Comparison of ENCODE assay signal across 10 cellular contexts in genomic region chr20:63536241-63536977, GRCh38. TPM values are rescaled to one million over a fixed set of nuclear protein-coding genes. Genes with fewer than 3 reads are reported as not detected.
DNase-seq lines count a peak whose midpoint lies in the region; ATAC-seq and TF ChIP-seq lines count a peak whose summit lies in the region.
"Had no signal": no experiment of that assay in that cellular context is flagged by ENCODE, and none has a peak within 500 bp of the region (broad histone marks: within the 10 kb centered on the region; RNA-seq: fewer than 3 reads in every experiment).

No MANE protein-coding gene starts in this region.

- H3K36me3 ChIP-seq in mammary epithelial cell (ENCODE audit: insufficient read depth, low read length): no peaks in the 10 kb centered on the region
- no peaks in the 10 kb centered on the region for H3K36me3 ChIP-seq in Peyer's patch

- no peaks in the 10 kb centered on the region for H4K20me1 ChIP-seq in mammary epithelial cell (ENCODE audit: insufficient read depth, low read length)

- H3K9me3 Mint-ChIP-seq in MCF 10A (ENCODE audit: unreplicated experiment) (no peaks in the 10 kb centered on the region), type B pancreatic cell (no peaks in the 10 kb centered on the region)

- DNase-seq in MCF 10A (ENCODE audit: unreplicated experiment): peak; percentile 41
- no peak for DNase-seq in mammary epithelial cell
- peak in 1 of 3 donors; percentile 61 for DNase-seq in Peyer's patch
- peak; percentile 30 for DNase-seq in fibroblast of pulmonary artery (ENCODE audit: low read depth)
- DNase-seq in type B pancreatic cell (ENCODE audit: extremely low spot score, unreplicated experiment): no peak
- no peak for DNase-seq in OCI-M2 (lab: John Stamatoyannopoulos, UW; ENCODE audit: unreplicated experiment)
- no peak for DNase-seq in stimulated activated CD4-positive, alpha-beta T cell treated with anti-CD3 and anti-CD28 coated beads, Interleukin-1b, Interleukin-23, amount 100 ng/mL, for 48 hours
- DNase-seq: amygdala; stimulated activated CD8-positive, alpha-beta memory T cell treated with anti-CD3 and anti-CD28 coated beads, Interleukin-4, amount 100 ng/mL, for 48 hours had no signal

- H3K4me2 ChIP-seq in mammary epithelial cell (ENCODE audit: insufficient read depth, low read depth, low read length): no peak overlapping the region

- no peak overlapping the region for H3K27ac Mint-ChIP-seq in MCF 10A (ENCODE audit: low read depth, unreplicated experiment)
- peak overlapping the region; percentile 61 for H3K27ac Mint-ChIP-seq in type B pancreatic cell

- no peaks in the 10 kb centered on the region for H3K27me3 Mint-ChIP-seq in MCF 10A (ENCODE audit: insufficient read depth, unreplicated experiment)
- no peaks in the 10 kb centered on the region for H3K27me3 Mint-ChIP-seq in type B pancreatic cell

- CTCF ChIA-PET in MCF 10A (lab: Yijun Ruan, JAX): interaction anchor here (0.5 to 2.7 kb wide), 11 partner anchors 14 to 539 kb away, joined by 3 to 20 read pairs (median 4); partner anchors contain the start of genes PPDPF and YTHDF1
- CTCF ChIA-PET in mammary epithelial cell (lab: Charles Lee; ENCODE audit: low non-redundant PET): no interaction called here

- no peak for TF ChIP-seq CTCF in MCF 10A (IDR thresholded peaks at IDR 0.05; ENCODE audit: unreplicated experiment)
- TF ChIP-seq CTCF in mammary epithelial cell (conservative IDR thresholded peaks at IDR 0.05 in 1 of 2, IDR thresholded peaks at IDR 0.05 in 1 of 2; ENCODE audit: extremely low read depth in 1 of 2, insufficient read depth in 1 of 2, low read depth in 1 of 2, low read length in 2 of 2): no peak
- no peak for TF ChIP-seq CTCF in Peyer's patch (IDR thresholded peaks at IDR 0.05)
- TF ChIP-seq CTCF in fibroblast of pulmonary artery (IDR thresholded peaks at IDR 0.05; ENCODE audit: low read length, missing control alignments): no peak
- TF ChIP-seq CTCF in type B pancreatic cell (conservative IDR thresholded peaks at IDR 0.05): no peak

- H3K9ac ChIP-seq in mammary epithelial cell (ENCODE audit: insufficient read depth, low read length): no peak overlapping the region

- H3K4me1 ChIP-seq in mammary epithelial cell (ENCODE audit: insufficient read depth, low read length): peaks cover 49% of the 10 kb centered on the region
- peaks cover 4 to 34% (median 16%) of the 10 kb centered on the region in 4 donors for H3K4me1 ChIP-seq in Peyer's patch

- 46% methylated on average over 19 of the region's 35 CpGs for WGBS in mammary epithelial cell (ENCODE audit: low coverage, missing lambda C conversion rate)

- in situ Hi-C loops in mammary epithelial cell (cut with MboI; ENCODE audit: low sequenced_read_pairs in 2 of 2): loop anchor here in 1 of 2 donors (10.0 kb wide), 1 partner anchor 438 kb away; the partner anchor contains the start of gene SAMD10

- H3K4me3 Mint-ChIP-seq in MCF 10A (ENCODE audit: unreplicated experiment) (peak overlapping the region; percentile 73), type B pancreatic cell (peak overlapping the region; percentile 20)

- H3K9me3 ChIP-seq in mammary epithelial cell (replicated peaks; ENCODE audit: insufficient read depth, low read length) (no peaks in the 10 kb centered on the region), Peyer's patch (no peaks in the 10 kb centered on the region)

- dilution Hi-C loops in mammary epithelial cell (cut with HindIII; ENCODE audit: low sequenced_read_pairs): loop anchor here (5.0 to 10.0 kb wide), 9 partner anchors 58 to 516 kb away; no protein-coding TSS in a partner anchor

- TF ChIP-seq POLR2A in Peyer's patch (IDR thresholded peaks at IDR 0.05): peak in 1 of 2 donors; percentile 24

- no peak for ATAC-seq in GM21390 (IDR thresholded peaks at IDR 0.05; ENCODE audit: unreplicated experiment)

- POLR2A ChIA-PET in MCF 10A (lab: Yijun Ruan, JAX): interaction anchor here (0.6 to 11.8 kb wide), 14 partner anchors 9 to 444 kb away, joined by 3 to 124 read pairs (median 14); partner anchors contain the start of genes ARFRP1, GMEB2, PPDPF and PRPF6

- no peaks in the 10 kb centered on the region for H3K79me2 ChIP-seq in mammary epithelial cell (ENCODE audit: insufficient read depth, low read length)

- H2AFZ ChIP-seq in mammary epithelial cell (ENCODE audit: low read depth, low read length): no peak overlapping the region

- H3K27ac ChIP-seq in mammary epithelial cell (ENCODE audit: insufficient read depth, low read depth, low read length): no peak overlapping the region
- H3K27ac ChIP-seq in Peyer's patch: peak overlapping the region in 3 of 4 donors; percentile 92 to 98 (median 96)

- H3K27me3 ChIP-seq in mammary epithelial cell (ENCODE audit: insufficient read depth, low read length) (no peaks in the 10 kb centered on the region), Peyer's patch (no peaks in the 10 kb centered on the region)

- H3K36me3 Mint-ChIP-seq in MCF 10A (ENCODE audit: insufficient read depth, unreplicated experiment): no peaks in the 10 kb centered on the region
- H3K36me3 Mint-ChIP-seq in type B pancreatic cell: no peaks in the 10 kb centered on the region

- H3K4me1 Mint-ChIP-seq in MCF 10A (ENCODE audit: insufficient read depth, unreplicated experiment) (peaks cover 21% of the 10 kb centered on the region), type B pancreatic cell (ENCODE audit: unreplicated experiment) (peaks cover 8% of the 10 kb centered on the region)

- no peak overlapping the region for H3K4me3 ChIP-seq in mammary epithelial cell (replicated peaks in 1 of 3; ENCODE audit: insufficient read depth in 1 of 3, low read depth in 2 of 3, low read length in 3 of 3)
- H3K4me3 ChIP-seq in Peyer's patch: peak overlapping the region in 3 of 4 donors; percentile 39 to 66 (median 57)
- H3K4me3 ChIP-seq in fibroblast of pulmonary artery (replicated peaks; ENCODE audit: low read depth, low read length): no peak overlapping the region

- intact Hi-C loops in MCF 10A (cut with micrococcal nuclease): loop anchor here (2.0 to 10.0 kb wide), 4 partner anchors 108 to 421 kb away; partner anchors contain the start of genes TNFRSF6B, TPD52L2 and UCKL1
- intact Hi-C loops in mammary epithelial cell (cut with micrococcal nuclease): loop anchor here (5.0 to 10.0 kb wide), 4 partner anchors 118 to 586 kb away; partner anchors contain the start of genes RTEL1, STMN3, TNFRSF6B and UCKL1

- BruUV-seq in MCF 10A (replicated peaks; lab: Mats Ljungman, UMichigan): no TSS peak
- BruUV-seq in mammary epithelial cell (replicated peaks; lab: Mats Ljungman, UMichigan): no TSS peak

RNA-seq across cellular contexts. Expression of gene PTK6, which starts 0.8 kb away (rescaled TPM):
- total RNA-seq in MCF 10A (2022) (3.8 and 4.4 TPM in 2 replicates), mammary epithelial cell (1 to 10 TPM in 1 of 2 donors, under 1 TPM in 1; 0.83 to 1.1 TPM), Peyer's patch (100 to 1,000 TPM in 1 of 4 donors, 10 to 100 TPM in 2, 1 to 10 TPM in 1; 8.3 to 109 (median 84.5) TPM), type B pancreatic cell (ENCODE audit: low replicate concordance) (0.12 and 0.21 TPM in 2 replicates)
- polyA plus RNA-seq in mammary epithelial cell: 0.29 TPM
- 0.72 TPM for polyA minus RNA-seq in mammary epithelial cell

RNA-seq across cellular contexts. Expression of gene SRMS, which starts 11.1 kb away (rescaled TPM):
- total RNA-seq in MCF 10A (2022) (0.81 and 1.4 TPM in 2 replicates), mammary epithelial cell (under 1 TPM in 1 of 2 donors, not detected in 1; under 0.01 TPM), Peyer's patch (not detected), type B pancreatic cell (ENCODE audit: low replicate concordance) (not detected in 2 replicates)
- 0.16 TPM for polyA plus RNA-seq in mammary epithelial cell
- not detected for polyA minus RNA-seq in mammary epithelial cell

RNA-seq across cellular contexts. Expression of gene PPDPF, which starts 15.8 kb away (rescaled TPM):
- total RNA-seq in MCF 10A (2022) (315 and 355 TPM in 2 replicates), mammary epithelial cell (100 to 1,000 TPM; 148 to 355 TPM), Peyer's patch (100 to 1,000 TPM in 3 of 4 donors, 10 to 100 TPM in 1; 94.1 to 435 (median 193) TPM), type B pancreatic cell (ENCODE audit: low replicate concordance) (280 and 422 TPM in 2 replicates)
- polyA plus RNA-seq in mammary epithelial cell: 62.8 TPM
- polyA minus RNA-seq in mammary epithelial cell: 38.1 TPM

RNA-seq across cellular contexts. Expression of gene FNDC11, which starts 17.6 kb away (rescaled TPM):
- 2.4 and 3.9 TPM in 2 replicates for total RNA-seq in MCF 10A (2022)
- under 1 TPM; under 0.01 to 0.45 TPM for total RNA-seq in mammary epithelial cell
- 0.60 TPM for polyA plus RNA-seq in mammary epithelial cell
- not detected for polyA minus RNA-seq in mammary epithelial cell
- total RNA-seq in Peyer's patch: under 1 TPM in 1 of 4 donors, not detected in 3; 0.67 TPM
- 0.52 and 1.4 TPM in 2 replicates for total RNA-seq in type B pancreatic cell (ENCODE audit: low replicate concordance)

RNA-seq across cellular contexts. Expression of gene EEF1A2, which starts 37.5 kb away (rescaled TPM):
- total RNA-seq in MCF 10A (2022): 3.3 and 9.9 TPM in 2 replicates
- total RNA-seq in mammary epithelial cell: 1 to 10 TPM in 1 of 2 donors, under 1 TPM in 1; 0.33 to 1.4 TPM
- polyA plus RNA-seq in mammary epithelial cell: 0.58 TPM
- polyA minus RNA-seq in mammary epithelial cell: not detected
- total RNA-seq in Peyer's patch: 1 to 10 TPM in 3 of 4 donors, under 1 TPM in 1; 0.67 to 3.3 (median 2.1) TPM
- 20.5 and 30.2 TPM in 2 replicates for total RNA-seq in type B pancreatic cell (ENCODE audit: low replicate concordance)

Comparison
In these comparisons a context has a peak if more than half of its experiments do, and no peak if none do; other contexts are left out.
1. DNase-seq: peak in MCF 10A (single experiment) and fibroblast of pulmonary artery (single experiment); none in mammary epithelial cell (single experiment), type B pancreatic cell (single experiment), OCI-M2 (single experiment) and stimulated activated CD4-positive, alpha-beta T cell treated with anti-CD3 and anti-CD28 coated beads, Interleukin-1b, Interleukin-23, amount 100 ng/mL, for 48 hours (single experiment).
2. H3K4me3 ChIP-seq: peak in Peyer's patch (3 of 4); none in mammary epithelial cell (0 of 3) and fibroblast of pulmonary artery (single experiment).